In the genomic region with DNA sequence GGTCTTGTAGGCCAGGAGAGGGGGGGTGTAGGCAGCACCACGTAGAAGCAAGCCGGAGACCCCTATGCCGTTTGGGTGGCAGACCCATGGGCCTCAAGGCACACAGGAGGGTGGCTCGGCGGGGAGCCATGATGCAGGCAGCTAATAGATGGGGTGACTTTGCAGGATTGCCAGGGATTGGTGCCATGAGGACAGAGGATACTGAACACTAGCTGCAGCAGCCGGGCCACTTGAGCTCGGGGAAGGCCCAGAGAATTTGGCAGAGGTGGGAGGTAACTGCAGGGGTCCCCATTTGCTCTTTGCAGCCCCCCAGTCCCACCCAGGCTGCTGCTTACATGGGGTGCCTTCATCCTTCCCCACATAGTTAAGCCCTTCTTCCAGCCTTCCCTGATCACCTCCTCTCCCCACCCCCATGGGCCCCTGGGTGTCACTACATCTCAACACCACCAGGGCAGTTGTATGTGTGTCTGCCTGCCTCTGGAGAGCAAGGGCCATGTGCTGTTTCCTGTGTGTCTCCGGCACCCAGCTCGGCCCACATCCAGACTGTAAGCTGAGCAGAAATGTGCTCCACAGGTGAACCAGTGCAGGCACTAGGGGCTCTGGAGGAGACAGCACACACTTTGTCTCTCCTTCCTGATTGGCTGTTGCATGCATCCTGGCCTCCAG, we compare ENCODE assay signal across 8 cellular contexts. TPM values are rescaled to one million over a fixed set of nuclear protein-coding genes. Genes with fewer than 3 reads are reported as not detected.
DNase-seq lines count a peak whose midpoint lies in the region; TF ChIP-seq lines count a peak whose summit lies in the region.

No MANE protein-coding gene starts in this region.

- TF ChIP-seq CTCF in A673 (conservative IDR thresholded peaks at IDR 0.05; ENCODE audit: low read depth, low read length): peak; percentile 26

- peak overlapping the region; percentile 63 for H3K4me3 ChIP-seq in A673 (ENCODE audit: low read depth, low read length, poor library complexity, severe bottlenecking)
- H3K4me3 ChIP-seq in GM23248: no peak overlapping the region

- in situ Hi-C loops in GM23248 (cut with MboI): no loop called here

- POLR2A ChIA-PET in A673 (lab: Charles Lee; ENCODE audit: low non-redundant PET): no interaction called here
- POLR2A ChIA-PET in activated CD4-positive, alpha-beta memory T cell treated with anti-CD3 and anti-CD28 coated beads for 36 hours (lab: Charles Lee): no interaction called here

- H4K20me1 ChIP-seq in GM23248 (ENCODE audit: insufficient read depth): no peaks in the 10 kb centered on the region

- no peak overlapping the region for H3K9ac ChIP-seq in GM23248

- no peak overlapping the region for H3K4me2 ChIP-seq in GM23248 (ENCODE audit: unreplicated experiment)

- BruUV-seq in A673 (replicated peaks; lab: Mats Ljungman, UMichigan): no TSS peak

- H2AFZ ChIP-seq in GM23248: no peak overlapping the region

- H3K4me1 Mint-ChIP-seq in activated CD4-positive, alpha-beta memory T cell treated with anti-CD3 and anti-CD28 coated beads for 36 hours (ENCODE audit: low read depth): peaks cover 7% of the 10 kb centered on the region

- DNase-seq in A673 (ENCODE audit: low spot score): peak; percentile 81
- peak; percentile 60 for DNase-seq in GM23248
- peak; percentile 27 for DNase-seq in activated CD4-positive, alpha-beta memory T cell treated with anti-CD3 and anti-CD28 coated beads for 36 hours
- DNase-seq in iris pigment epithelial cell (ENCODE audit: low read depth): peak; percentile 41
- DNase-seq in HCEC 1CT: no peak
- DNase-seq in amniotic stem cell (lab: John Stamatoyannopoulos, UW): no peak
- DNase-seq in NOMO-1 (lab: John Stamatoyannopoulos, UW; ENCODE audit: unreplicated experiment in 2 of 2): no peak
- DNase-seq in T-helper 9 cell: no peak

- H3K9me3 ChIP-seq in A673 (ENCODE audit: low read depth, low read length, poor library complexity, severe bottlenecking) (no peaks in the 10 kb centered on the region), GM23248 (ENCODE audit: low read depth) (no peaks in the 10 kb centered on the region)

- no peak overlapping the region for H3K27ac Mint-ChIP-seq in activated CD4-positive, alpha-beta memory T cell treated with anti-CD3 and anti-CD28 coated beads for 36 hours

- no peaks in the 10 kb centered on the region for H3F3A ChIP-seq in GM23248 (ENCODE audit: insufficient read depth)

- H3K79me2 ChIP-seq in GM23248 (ENCODE audit: insufficient read depth): peaks cover 49% of the 10 kb centered on the region

- no peaks in the 10 kb centered on the region for H3K9me3 Mint-ChIP-seq in activated CD4-positive, alpha-beta memory T cell treated with anti-CD3 and anti-CD28 coated beads for 36 hours

- intact Hi-C loops in A673 (cut with micrococcal nuclease; ENCODE audit: unreplicated experiment): loop anchor here (1.0 kb wide), 1 partner anchor 32 kb away; no protein-coding TSS in a partner anchor
- intact Hi-C loops in activated CD4-positive, alpha-beta memory T cell treated with anti-CD3 and anti-CD28 coated beads for 36 hours (cut with micrococcal nuclease): loop anchor here (2.0 to 5.0 kb wide), 3 partner anchors 34 to 102 kb away; a partner anchor contains a TSS

- no peaks in the 10 kb centered on the region for H3K27me3 Mint-ChIP-seq in activated CD4-positive, alpha-beta memory T cell treated with anti-CD3 and anti-CD28 coated beads for 36 hours

- no peaks in the 10 kb centered on the region for H3K9me2 ChIP-seq in GM23248 (ENCODE audit: insufficient read depth)

- no peaks in the 10 kb centered on the region for H3K27me3 ChIP-seq in A673 (replicated peaks; ENCODE audit: insufficient read depth, low read depth, low read length, poor library complexity)
- H3K27me3 ChIP-seq in GM23248 (replicated peaks; ENCODE audit: insufficient read depth): no peaks in the 10 kb centered on the region

- H3K27ac ChIP-seq in A673 (ENCODE audit: low read depth, low read length, poor library complexity, severe bottlenecking): peak overlapping the region; percentile 86
- H3K27ac ChIP-seq in GM23248: no peak overlapping the region

- no peaks in the 10 kb centered on the region for H3K36me3 Mint-ChIP-seq in activated CD4-positive, alpha-beta memory T cell treated with anti-CD3 and anti-CD28 coated beads for 36 hours

- CTCF ChIA-PET in A673 (lab: Charles Lee): interaction anchor here (1.5 kb wide), 1 partner anchor 134 kb away, joined by 4 read pairs; no protein-coding TSS in a partner anchor
- CTCF ChIA-PET in activated CD4-positive, alpha-beta memory T cell treated with anti-CD3 and anti-CD28 coated beads for 36 hours (lab: Charles Lee): interaction anchor here (1.0 to 1.4 kb wide), 3 partner anchors 10 to 76 kb away, joined by 3 to 4 read pairs (median 3); no protein-coding TSS in a partner anchor

- no peak overlapping the region for H3K4me3 Mint-ChIP-seq in activated CD4-positive, alpha-beta memory T cell treated with anti-CD3 and anti-CD28 coated beads for 36 hours

- 71% methylated on average over 9 of the region's 9 CpGs for WGBS in GM23248 (ENCODE audit: low coverage in 1 of 2, low lambda C conversion rate in 2 of 2, missing lambda C conversion rate in 2 of 2), 2 experiments

- no peaks in the 10 kb centered on the region for H3K36me3 ChIP-seq in A673 (ENCODE audit: insufficient read depth, low read length, poor library complexity, severe bottlenecking)
- no peaks in the 10 kb centered on the region for H3K36me3 ChIP-seq in GM23248 (ENCODE audit: low read depth)

- H3K4me1 ChIP-seq in A673 (ENCODE audit: insufficient read depth, low read length, poor library complexity, severe bottlenecking) (peaks cover 74% of the 10 kb centered on the region), GM23248 (ENCODE audit: insufficient read depth) (peaks cover 9% of the 10 kb centered on the region; the same call in 1 of the 2 replicates)

RNA-seq across cellular contexts. Expression of a gene that starts 52.1 kb away (rescaled TPM):
- total RNA-seq in A673 (2021): 240 and 328 TPM in 2 replicates
- 34.4 and 36.2 TPM in 2 replicates for total RNA-seq in GM23248 (2014; rRNA removed; shearing (Covaris generic))
- 14.3 and 19.2 TPM in 2 replicates for polyA plus RNA-seq in GM23248 (2016; fragmentation: Nextera tagmentation; extraction: Ambion mirVana)
- total RNA-seq in activated CD4-positive, alpha-beta memory T cell treated with anti-CD3 and anti-CD28 coated beads for 36 hours: 100 to 1,000 TPM in 1 of 2 experiments, 10 to 100 TPM in 1; 93.7 to 106 TPM

Comparison
In these comparisons a context has a peak if more than half of its experiments do, and no peak if none do; other contexts are left out.
1. DNase-seq: peak in A673 (single experiment), GM23248 (single experiment), activated CD4-positive, alpha-beta memory T cell treated with anti-CD3 and anti-CD28 coated beads for 36 hours (single experiment) and iris pigment epithelial cell (single experiment); none in HCEC 1CT (single experiment), amniotic stem cell (single experiment), NOMO-1 (0 of 2) and T-helper 9 cell (single experiment).